In the genomic region with DNA sequence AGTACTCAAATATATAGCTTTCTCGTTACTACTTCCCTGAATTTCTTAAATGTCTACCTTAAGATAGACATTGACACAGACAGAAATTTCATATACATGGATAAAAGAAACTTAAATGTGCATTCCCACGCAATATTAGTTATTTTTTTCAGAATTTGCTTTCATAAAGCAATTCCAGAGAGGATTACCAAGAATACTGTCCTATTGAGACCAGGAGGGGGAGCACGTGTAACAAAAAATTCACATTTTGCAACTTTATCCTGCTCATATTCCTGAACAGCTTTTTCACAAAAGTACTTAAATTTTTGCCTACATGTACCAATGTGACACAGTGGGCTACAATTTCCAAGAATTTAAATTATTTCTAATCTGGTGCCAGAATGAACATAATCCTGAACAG, we compare ENCODE assay signal across 8 cellular contexts. TPM values are rescaled to one million over a fixed set of nuclear protein-coding genes. Genes with fewer than 3 reads are reported as not detected.
DNase-seq lines count a peak whose midpoint lies in the region; ATAC-seq, FAIRE-seq and TF ChIP-seq lines count a peak whose summit lies in the region.

No MANE protein-coding gene starts in this region.

- peaks cover 5% of the 10 kb centered on the region for H3K9me3 Mint-ChIP-seq in WTC11

- POLR2A ChIA-PET in WTC11 (lab: Charles Lee), result no interaction called here

- H3K9me1 ChIP-seq in keratinocyte (ENCODE audit: control insufficient read depth, extremely low read depth, insufficient read depth, low read length), result no peaks in the 10 kb centered on the region

- 48% methylated on average over 3 of the region's 3 CpGs for WGBS in suprapubic skin

- H3K9me3 ChIP-seq in keratinocyte (ENCODE audit: control insufficient read depth, low read depth, low read length), result no peaks in the 10 kb centered on the region
- H3K9me3 ChIP-seq in suprapubic skin, result no peaks in the 10 kb centered on the region

- H3K9ac ChIP-seq in KMS-11 (no peak overlapping the region), keratinocyte (ENCODE audit: control insufficient read depth, extremely low read depth, insufficient read depth, low read length) (no peak overlapping the region)

- H3K27me3 Mint-ChIP-seq in WTC11 (ENCODE audit: low read depth), result no peaks in the 10 kb centered on the region

- CTCF ChIA-PET in WTC11 (lab: Charles Lee), result interaction anchor here (0.7 to 2.1 kb wide), 5 partner anchors 16 to 156 kb away, joined by 3 to 10 read pairs (median 4); no protein-coding TSS in a partner anchor

- no peak overlapping the region for H3K4me3 Mint-ChIP-seq in WTC11

- ATAC-seq in WTC11, result no peak

- TF ChIP-seq CTCF in KMS-11 (conservative IDR thresholded peaks at IDR 0.05; ENCODE audit: low read depth, low read length) (peak; percentile 28; the same call in 1 of the 2 replicates), WTC11 (IDR thresholded peaks at IDR 0.05) (peak; percentile 29; the same call in 1 of the 2 replicates), keratinocyte (optimal IDR thresholded peaks at IDR 0.05 in 1 of 3, IDR thresholded peaks at IDR 0.05 in 1 of 3, conservative IDR thresholded peaks at IDR 0.05 in 1 of 3; ENCODE audit: extremely low read depth in 1 of 3, insufficient read depth in 2 of 3, low read length in 3 of 3) (peak in 2 of 3 experiments; percentile 40 to 45), suprapubic skin (IDR thresholded peaks at IDR 0.05) (peak in 1 of 2 donors; percentile 39)

- no peak overlapping the region for H3K27ac ChIP-seq in KMS-11
- H3K27ac ChIP-seq in keratinocyte (ENCODE audit: control insufficient read depth, insufficient read depth, low read length), result no peak overlapping the region
- no peak overlapping the region for H3K27ac ChIP-seq in suprapubic skin

- H3K4me2 ChIP-seq in KMS-11, result no peak overlapping the region
- H3K4me2 ChIP-seq in keratinocyte (ENCODE audit: control insufficient read depth, extremely low read depth, insufficient read depth, low read depth, low read length), result no peak overlapping the region

- H3K4me1 ChIP-seq in KMS-11 (ENCODE audit: low read depth, poor library complexity, severe bottlenecking) (no peaks in the 10 kb centered on the region), keratinocyte (ENCODE audit: control insufficient read depth, extremely low read depth, insufficient read depth, low read length) (no peaks in the 10 kb centered on the region), suprapubic skin (no peaks in the 10 kb centered on the region)

- peaks cover 14% of the 10 kb centered on the region for H3K36me3 Mint-ChIP-seq in WTC11

- no peaks in the 10 kb centered on the region for H3K27me3 ChIP-seq in KMS-11 (ENCODE audit: insufficient read depth, low read depth)
- H3K27me3 ChIP-seq in keratinocyte (ENCODE audit: control insufficient read depth, extremely low read depth, insufficient read depth, low read length), result no peaks in the 10 kb centered on the region
- H3K27me3 ChIP-seq in suprapubic skin, result no peaks in the 10 kb centered on the region

- H3K79me2 ChIP-seq in KMS-11 (ENCODE audit: insufficient read depth, low read depth) (no peaks in the 10 kb centered on the region), keratinocyte (ENCODE audit: control insufficient read depth, insufficient read depth, low read length) (no peaks in the 10 kb centered on the region)

- no peak for TF ChIP-seq POLR2A in suprapubic skin (IDR thresholded peaks at IDR 0.05)

- no peak overlapping the region for H3K27ac Mint-ChIP-seq in WTC11

- no peak for TF ChIP-seq EP300 in suprapubic skin (IDR thresholded peaks at IDR 0.05)

- H2AFZ ChIP-seq in KMS-11 (ENCODE audit: low read depth) (no peak overlapping the region), keratinocyte (ENCODE audit: control insufficient read depth, low read length) (no peak overlapping the region)

- no peaks in the 10 kb centered on the region for H3K4me1 Mint-ChIP-seq in WTC11

- FAIRE-seq in keratinocyte (lab: Jason Lieb, UNC), result no peak

- H3K36me3 ChIP-seq in KMS-11 (ENCODE audit: insufficient read depth) (no peaks in the 10 kb centered on the region), keratinocyte (ENCODE audit: control insufficient read depth in 2 of 2, extremely low read depth in 1 of 2, insufficient read depth in 2 of 2, low read length in 2 of 2) (peaks cover 4 to 8% of the 10 kb centered on the region in 2 experiments), suprapubic skin (peaks cover 80% of the 10 kb centered on the region)

- H4K20me1 ChIP-seq in KMS-11 (ENCODE audit: insufficient read depth), result no peaks in the 10 kb centered on the region
- no peaks in the 10 kb centered on the region for H4K20me1 ChIP-seq in keratinocyte (ENCODE audit: control insufficient read depth, extremely low read depth, insufficient read depth, low read length)

- DNase-seq in Daoy (ENCODE audit: low read depth) (peak; percentile 20), WTC11 (ENCODE audit: low spot score) (no peak), keratinocyte (ENCODE audit: low read depth, low spot score) (no peak), suprapubic skin (ENCODE audit: low spot score in 2 of 2) (no peak)
- no peak for DNase-seq in activated CD8-positive, alpha-beta memory T cell treated with anti-CD3 and anti-CD28 coated beads, Interleukin-2, amount 50 U/mL, for 48 hours
- DNase-seq in stimulated activated CD4-positive, alpha-beta T cell treated with anti-CD3 and anti-CD28 coated beads, Interleukin-4, amount 100 ng/mL, for 24 hours, result no peak
- no peak for DNase-seq in activated naive CD4-positive, alpha-beta T cell treated with Interleukin-2 at 50 U/mL for 16 hours

- H3K4me3 ChIP-seq in KMS-11 (IDR thresholded peaks at IDR 0.05; ENCODE audit: insufficient read depth, low read depth, low read length), result no peak overlapping the region
- H3K4me3 ChIP-seq in keratinocyte (ENCODE audit: control insufficient read depth in 2 of 3, extremely low read depth in 1 of 3, insufficient read depth in 2 of 3, low read depth in 1 of 3, low read length in 3 of 3), result no peak overlapping the region
- no peak overlapping the region for H3K4me3 ChIP-seq in suprapubic skin

- dilution Hi-C loops in keratinocyte (cut with MboI; ENCODE audit: extremely low pct_ligation_motif_present, low sequenced_read_pairs), result no loop called here

TF ChIP-seq in WTC11, 78 proteins besides CTCF, POLR2A, EP300 and RAD21 (continues in another document):
- TF ChIP-seq NFE2L1 (CRISPR knock-in tag; IDR thresholded peaks at IDR 0.05), result no peak
- no peak for TF ChIP-seq ZNF317 (CRISPR knock-in tag; IDR thresholded peaks at IDR 0.05; ENCODE audit: borderline replicate concordance, low read depth)
- no peak for TF ChIP-seq NR1H2 (CRISPR knock-in tag; IDR thresholded peaks at IDR 0.05)
- TF ChIP-seq FOXP1 (CRISPR knock-in tag; IDR thresholded peaks at IDR 0.05; ENCODE audit: borderline replicate concordance), result no peak
- TF ChIP-seq NFATC4 (CRISPR knock-in tag; IDR thresholded peaks at IDR 0.05), result no peak
- TF ChIP-seq SP1 (CRISPR knock-in tag; conservative IDR thresholded peaks at IDR 0.05), result no peak
- TF ChIP-seq ETV6 (CRISPR knock-in tag; IDR thresholded peaks at IDR 0.05), result no peak
- no peak for TF ChIP-seq GTF2I (CRISPR knock-in tag; conservative IDR thresholded peaks at IDR 0.05)
- TF ChIP-seq, protein P1, sequence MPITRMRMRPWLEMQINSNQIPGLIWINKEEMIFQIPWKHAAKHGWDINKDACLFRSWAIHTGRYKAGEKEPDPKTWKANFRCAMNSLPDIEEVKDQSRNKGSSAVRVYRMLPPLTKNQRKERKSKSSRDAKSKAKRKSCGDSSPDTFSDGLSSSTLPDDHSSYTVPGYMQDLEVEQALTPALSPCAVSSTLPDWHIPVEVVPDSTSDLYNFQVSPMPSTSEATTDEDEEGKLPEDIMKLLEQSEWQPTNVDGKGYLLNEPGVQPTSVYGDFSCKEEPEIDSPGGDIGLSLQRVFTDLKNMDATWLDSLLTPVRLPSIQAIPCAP (CRISPR knock-in tag; IDR thresholded peaks at IDR 0.05), result no peak
- no peak for TF ChIP-seq SMAD3 (CRISPR knock-in tag; IDR thresholded peaks at IDR 0.05; ENCODE audit: borderline replicate concordance)
- no peak for TF ChIP-seq JAZF1 (CRISPR knock-in tag; IDR thresholded peaks at IDR 0.05)
- TF ChIP-seq IRF2 (CRISPR knock-in tag; IDR thresholded peaks at IDR 0.05; ENCODE audit: borderline replicate concordance, low read depth), result no peak
- no peak for TF ChIP-seq CREB1 (CRISPR knock-in tag; IDR thresholded peaks at IDR 0.05)
- no peak for TF ChIP-seq HMGA2 (CRISPR knock-in tag; IDR thresholded peaks at IDR 0.05)
- TF ChIP-seq STAT6 (CRISPR knock-in tag; conservative IDR thresholded peaks at IDR 0.05; ENCODE audit: low read depth), result no peak
- TF ChIP-seq ZNF219 (CRISPR knock-in tag; IDR thresholded peaks at IDR 0.05; ENCODE audit: borderline replicate concordance), result no peak

RNA-seq across cellular contexts. Expression of gene ERCC3, which starts 30.7 kb away (rescaled TPM):
- total RNA-seq in Daoy (2014; rRNA removed; shearing (Covaris generic)), result 39.7 and 53.9 TPM in 2 replicates
- total RNA-seq in WTC11 (2021) (43.3 to 48.1 TPM (median 43.8 TPM) in 3 replicates), suprapubic skin (100 to 1,000 TPM in 1 of 4 donors, 10 to 100 TPM in 3; 35.5 to 103 (median 39.1) TPM)
- 40.1 to 49.0 TPM (median 40.6 TPM) in 3 replicates for polyA plus RNA-seq in keratinocyte
- polyA plus RNA-seq in keratinocyte (2011; ENCODE audit: low read depth), result 27.2 TPM
- 29.1 and 32.4 TPM in 2 replicates for polyA plus RNA-seq in keratinocyte (2011; cell fraction: cytosol; rRNA removed)
- polyA plus RNA-seq in keratinocyte (2011; cell fraction: nucleus; rRNA removed), result 77.4 and 78.2 TPM in 2 replicates
- 25.8 and 26.6 TPM in 2 replicates for polyA plus RNA-seq in keratinocyte (2012; ENCODE audit: low replicate concordance)
- polyA minus RNA-seq in keratinocyte, result 25.0 to 36.9 TPM (median 32.2 TPM) in 3 replicates
- polyA minus RNA-seq in keratinocyte (2011; cell fraction: cytosol; rRNA and poly(A)+ RNA removed), result 17.1 TPM
- polyA minus RNA-seq in keratinocyte (2011; cell fraction: nucleus; rRNA and poly(A)+ RNA removed), result 26.7 and 39.9 TPM in 2 replicates
